ENCODE assay signal across 1 cellular context in the genomic region with DNA sequence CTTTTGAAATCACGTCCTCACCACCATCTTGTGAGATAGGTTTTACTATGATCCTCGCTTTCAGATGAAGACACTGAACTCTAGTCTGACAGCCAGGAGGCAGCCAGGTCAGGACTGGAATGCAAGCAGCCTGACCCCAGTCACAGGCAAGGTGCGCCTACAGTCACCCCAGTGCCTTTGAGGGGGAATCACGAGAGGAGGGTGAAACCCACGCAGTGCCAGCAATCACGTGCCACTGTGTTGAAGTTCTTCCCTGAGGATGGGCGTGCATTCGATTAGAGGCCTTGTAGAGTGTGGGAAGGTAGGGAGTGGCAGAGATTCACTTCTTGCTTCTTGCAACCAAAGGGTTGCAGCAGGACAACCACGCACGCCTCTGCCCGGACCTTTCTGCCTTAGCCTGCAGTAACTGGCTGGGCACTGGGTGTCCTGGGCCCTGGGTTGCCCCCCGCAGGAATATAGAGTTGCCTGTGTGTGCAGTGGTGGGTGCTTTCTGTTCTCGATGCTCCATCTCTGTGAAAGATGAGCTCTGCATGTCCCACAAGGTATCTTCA.
TF ChIP-seq lines count a peak whose summit lies in the region.

No MANE protein-coding gene starts in this region.

TF ChIP-seq in K562, 482 proteins besides CTCF, POLR2A, EP300 and RAD21:
- TF ChIP-seq JUN (IDR thresholded peaks at IDR 0.05; ENCODE audit: borderline replicate concordance, low read depth, low read length) (no peak), JUN (CRISPR knock-in tag; IDR thresholded peaks at IDR 0.05; ENCODE audit: borderline replicate concordance) (no peak), LCOR (CRISPR knock-in tag; IDR thresholded peaks at IDR 0.05) (no peak), BHLHE40 (IDR thresholded peaks at IDR 0.05; ENCODE audit: low read length) (peak; percentile 36; the same call in 1 of the 2 replicates)
- TF ChIP-seq, protein P1, sequence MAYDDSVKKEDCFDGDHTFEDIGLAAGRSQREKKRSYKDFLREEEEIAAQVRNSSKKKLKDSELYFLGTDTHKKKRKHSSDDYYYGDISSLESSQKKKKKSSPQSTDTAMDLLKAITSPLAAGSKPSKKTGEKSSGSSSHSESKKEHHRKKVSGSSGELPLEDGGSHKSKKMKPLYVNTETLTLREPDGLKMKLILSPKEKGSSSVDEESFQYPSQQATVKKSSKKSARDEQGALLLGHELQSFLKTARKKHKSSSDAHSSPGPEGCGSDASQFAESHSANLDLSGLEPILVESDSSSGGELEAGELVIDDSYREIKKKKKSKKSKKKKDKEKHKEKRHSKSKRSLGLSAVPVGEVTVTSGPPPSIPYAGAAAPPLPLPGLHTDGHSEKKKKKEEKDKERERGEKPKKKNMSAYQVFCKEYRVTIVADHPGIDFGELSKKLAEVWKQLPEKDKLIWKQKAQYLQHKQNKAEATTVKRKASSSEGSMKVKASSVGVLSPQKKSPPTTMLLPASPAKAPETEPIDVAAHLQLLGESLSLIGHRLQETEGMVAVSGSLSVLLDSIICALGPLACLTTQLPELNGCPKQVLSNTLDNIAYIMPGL (CRISPR knock-in tag; IDR thresholded peaks at IDR 0.05), result no peak
- TF ChIP-seq, protein P2, sequence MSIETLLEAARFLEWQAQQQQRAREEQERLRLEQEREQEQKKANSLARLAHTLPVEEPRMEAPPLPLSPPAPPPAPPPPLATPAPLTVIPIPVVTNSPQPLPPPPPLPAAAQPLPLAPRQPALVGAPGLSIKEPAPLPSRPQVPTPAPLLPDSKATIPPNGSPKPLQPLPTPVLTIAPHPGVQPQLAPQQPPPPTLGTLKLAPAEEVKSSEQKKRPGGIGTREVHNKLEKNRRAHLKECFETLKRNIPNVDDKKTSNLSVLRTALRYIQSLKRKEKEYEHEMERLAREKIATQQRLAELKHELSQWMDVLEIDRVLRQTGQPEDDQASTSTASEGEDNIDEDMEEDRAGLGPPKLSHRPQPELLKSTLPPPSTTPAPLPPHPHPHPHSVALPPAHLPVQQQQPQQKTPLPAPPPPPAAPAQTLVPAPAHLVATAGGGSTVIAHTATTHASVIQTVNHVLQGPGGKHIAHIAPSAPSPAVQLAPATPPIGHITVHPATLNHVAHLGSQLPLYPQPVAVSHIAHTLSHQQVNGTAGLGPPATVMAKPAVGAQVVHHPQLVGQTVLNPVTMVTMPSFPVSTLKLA (conservative IDR thresholded peaks at IDR 0.05), result no peak
